1 cellular context compared by ENCODE assay signal in genomic region chr1:156371553-156372264, GRCh38.
TF ChIP-seq lines count a peak whose summit lies in the region.

No MANE protein-coding gene starts in this region.

TF ChIP-seq in HepG2, 621 proteins besides CTCF, POLR2A, EP300 and RAD21 (continued from another document and continues in another):
- TF ChIP-seq SP2 (CRISPR knock-in tag; IDR thresholded peaks at IDR 0.05) (no peak), SAFB2 (CRISPR knock-in tag; IDR thresholded peaks at IDR 0.05; ENCODE audit: borderline replicate concordance, low read depth) (no peak; the same call in 1 of the 2 replicates), ZNF720 (CRISPR knock-in tag; IDR thresholded peaks at IDR 0.05) (no peak), FIP1L1 (IDR thresholded peaks at IDR 0.05; ENCODE audit: borderline replicate concordance, insufficient read depth, low read depth, low read length) (no peak), IKZF5 (CRISPR knock-in tag; IDR thresholded peaks at IDR 0.05) (peak; percentile 96), ZNF580 (CRISPR knock-in tag; IDR thresholded peaks at IDR 0.05; ENCODE audit: borderline replicate concordance, low read depth) (no peak; the same call in 1 of the 2 replicates), ZNF276 (CRISPR knock-in tag; IDR thresholded peaks at IDR 0.05; ENCODE audit: low read depth) (no peak), ZKSCAN8 (CRISPR knock-in tag; IDR thresholded peaks at IDR 0.05; ENCODE audit: borderline replicate concordance) (peak; percentile 65; the same call in 1 of the 2 replicates), MAX (IDR thresholded peaks at IDR 0.05) (peak; percentile 65; the same call in 1 of the 2 replicates), ZNF780A (CRISPR knock-in tag; IDR thresholded peaks at IDR 0.05) (no peak), TCF7L2 (IDR thresholded peaks at IDR 0.05; ENCODE audit: low read depth, low read length) (peak; percentile 97), KLF6 (CRISPR knock-in tag; IDR thresholded peaks at IDR 0.05) (no peak), ZSCAN22 (CRISPR knock-in tag; IDR thresholded peaks at IDR 0.05) (peak; percentile 97), ZNF451 (CRISPR knock-in tag; IDR thresholded peaks at IDR 0.05) (peak; percentile 88; the same call in 1 of the 2 replicates), NRL (CRISPR knock-in tag; IDR thresholded peaks at IDR 0.05; ENCODE audit: borderline replicate concordance) (0 out of 2 replicates have a peak, but pooled peaks have one; percentile 71), CREB1 (IDR thresholded peaks at IDR 0.05) (no peak), CREB1 (CRISPR knock-in tag; IDR thresholded peaks at IDR 0.05) (peak; percentile 72), PAWR (CRISPR knock-in tag; IDR thresholded peaks at IDR 0.05; ENCODE audit: borderline replicate concordance) (no peak), ZMYM3 (CRISPR knock-in tag; IDR thresholded peaks at IDR 0.05) (peak; percentile 95), HOMEZ (CRISPR knock-in tag; IDR thresholded peaks at IDR 0.05; ENCODE audit: low read depth) (peak; percentile 36; the same call in 1 of the 2 replicates), HHEX (CRISPR knock-in tag; IDR thresholded peaks at IDR 0.05) (peak; percentile 82), TRIM24 (CRISPR knock-in tag; IDR thresholded peaks at IDR 0.05) (peak; percentile 80), ZNF510 (CRISPR knock-in tag; IDR thresholded peaks at IDR 0.05; ENCODE audit: low read depth) (0 out of 2 replicates have a peak, but pooled peaks have one; percentile 17), CCAR2 (optimal IDR thresholded peaks at IDR 0.05; ENCODE audit: low read depth, low read length) (peak; percentile 39), ZIK1 (CRISPR knock-in tag; IDR thresholded peaks at IDR 0.05; ENCODE audit: borderline replicate concordance, low read depth) (peak; percentile 40; the same call in 1 of the 2 replicates), ZNF264 (CRISPR knock-in tag; IDR thresholded peaks at IDR 0.05) (0 out of 2 replicates have a peak, but pooled peaks have one; percentile 60), ZNF83 (CRISPR knock-in tag; IDR thresholded peaks at IDR 0.05; ENCODE audit: borderline replicate concordance) (peak; percentile 5; the same call in 1 of the 2 replicates), ONECUT2 (CRISPR knock-in tag; IDR thresholded peaks at IDR 0.05) (no peak; the same call in 1 of the 2 replicates), ZNF773 (CRISPR knock-in tag; IDR thresholded peaks at IDR 0.05; ENCODE audit: borderline replicate concordance) (no peak), ZNF501 (CRISPR knock-in tag; IDR thresholded peaks at IDR 0.05) (no peak), ETV6 (CRISPR knock-in tag; conservative IDR thresholded peaks at IDR 0.05) (no peak), ERF (CRISPR knock-in tag; IDR thresholded peaks at IDR 0.05) (peak; percentile 79), ZNF256 (CRISPR knock-in tag; conservative IDR thresholded peaks at IDR 0.05) (no peak), ZNF558 (CRISPR knock-in tag; IDR thresholded peaks at IDR 0.05; ENCODE audit: borderline replicate concordance) (peak; percentile 79; the same call in 1 of the 2 replicates), HNRNPH1 (optimal IDR thresholded peaks at IDR 0.05; ENCODE audit: low read depth, low read length) (no peak), ZFP37 (CRISPR knock-in tag; IDR thresholded peaks at IDR 0.05; ENCODE audit: borderline replicate concordance) (peak; percentile 34; the same call in 1 of the 2 replicates), ZNF235 (CRISPR knock-in tag; IDR thresholded peaks at IDR 0.05; ENCODE audit: borderline replicate concordance) (peak; percentile 78; the same call in 1 of the 2 replicates), ADNP (CRISPR knock-in tag; IDR thresholded peaks at IDR 0.05) (no peak), NFIC (IDR thresholded peaks at IDR 0.05; ENCODE audit: low read length) (peak; percentile 98), ZNF484 (CRISPR knock-in tag; IDR thresholded peaks at IDR 0.05; ENCODE audit: borderline replicate concordance, low read depth) (no peak), ZMAT3 (CRISPR knock-in tag; conservative IDR thresholded peaks at IDR 0.05) (no peak), POGZ (CRISPR knock-in tag; IDR thresholded peaks at IDR 0.05) (no peak; the same call in 1 of the 2 replicates), IRF2 (CRISPR knock-in tag; IDR thresholded peaks at IDR 0.05) (no peak; the same call in none of the 2 replicates), FOXO1 (CRISPR knock-in tag; IDR thresholded peaks at IDR 0.05) (peak; percentile 98), ZNF546 (CRISPR knock-in tag; conservative IDR thresholded peaks at IDR 0.05) (no peak), ZNF552 (CRISPR knock-in tag; IDR thresholded peaks at IDR 0.05; ENCODE audit: borderline replicate concordance) (no peak), HMGA1 (CRISPR knock-in tag; conservative IDR thresholded peaks at IDR 0.05) (no peak), ZNF737 (CRISPR knock-in tag; IDR thresholded peaks at IDR 0.05; ENCODE audit: borderline replicate concordance) (no peak; the same call in 1 of the 2 replicates), ZNF34 (CRISPR knock-in tag; IDR thresholded peaks at IDR 0.05; ENCODE audit: borderline replicate concordance) (peak; percentile 62; the same call in 1 of the 2 replicates), MAZ (IDR thresholded peaks at IDR 0.05; ENCODE audit: borderline replicate concordance, low read depth, low read length) (peak; percentile 17; the same call in 1 of the 2 replicates), MAZ (CRISPR knock-in tag; IDR thresholded peaks at IDR 0.05; ENCODE audit: low read depth) (peak; percentile 48), MYPOP (CRISPR knock-in tag; IDR thresholded peaks at IDR 0.05) (peak; percentile 19; the same call in 1 of the 2 replicates), ZBTB40 (IDR thresholded peaks at IDR 0.05) (no peak), ZBTB40 (CRISPR knock-in tag; IDR thresholded peaks at IDR 0.05) (peak; percentile 35; the same call in 1 of the 2 replicates), NFE2L1 (CRISPR knock-in tag; IDR thresholded peaks at IDR 0.05; ENCODE audit: borderline replicate concordance) (no peak), ZNF605 (CRISPR knock-in tag; IDR thresholded peaks at IDR 0.05) (peak; percentile 62), ZNF547 (CRISPR knock-in tag; IDR thresholded peaks at IDR 0.05) (peak; percentile 40; the same call in 1 of the 2 replicates), ZNF468 (CRISPR knock-in tag; IDR thresholded peaks at IDR 0.05) (no peak; the same call in 1 of the 2 replicates), FOXM1 (CRISPR knock-in tag; IDR thresholded peaks at IDR 0.05) (no peak), YEATS2 (CRISPR knock-in tag; IDR thresholded peaks at IDR 0.05; ENCODE audit: borderline replicate concordance) (peak; percentile 75; the same call in 1 of the 2 replicates), ZNF232 (CRISPR knock-in tag; IDR thresholded peaks at IDR 0.05; ENCODE audit: borderline replicate concordance) (no peak; the same call in 1 of the 2 replicates)
